ENCODE assay signal across 22 cellular contexts in the genomic region with DNA sequence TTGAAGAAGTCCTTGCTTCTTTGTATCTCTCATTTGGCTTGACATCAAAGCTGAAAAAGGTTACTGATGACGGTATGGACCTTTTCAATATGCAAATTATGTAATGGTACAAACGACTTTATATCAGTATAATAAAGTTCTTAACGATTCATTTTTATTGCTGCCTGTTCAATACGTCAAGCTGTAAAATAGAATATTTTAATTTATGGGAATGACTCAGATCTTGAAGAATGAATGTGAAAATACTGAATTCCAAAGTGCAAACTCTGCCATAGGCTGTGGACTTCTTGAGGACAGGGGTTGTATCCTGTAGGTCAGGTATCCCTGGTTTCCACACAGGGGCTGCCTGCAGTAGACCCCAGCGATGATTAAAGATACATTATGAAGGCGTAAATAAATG.
DNase-seq lines count a peak whose midpoint lies in the region; ATAC-seq, FAIRE-seq and TF ChIP-seq lines count a peak whose summit lies in the region.
"Had no signal": no experiment of that assay in that cellular context is flagged by ENCODE, and none has a peak within 500 bp of the region (broad histone marks: within the 10 kb centered on the region; RNA-seq: fewer than 3 reads in every experiment).

No MANE protein-coding gene starts in this region.

- H3K4me1 Mint-ChIP-seq in T-cell = peaks cover 39 to 62% (median 46%) of the 10 kb centered on the region in 3 donors
- H3K4me1 Mint-ChIP-seq in activated T-cell treated with anti-CD3 and anti-CD28 coated beads, Interleukin-2, amount 50 U/mL, for 24 hours (ENCODE audit: low read depth) = peaks cover 60% of the 10 kb centered on the region

- CTCF ChIA-PET in T-cell (lab: Charles Lee) = interaction anchor here in 1 of 2 donors (1.7 kb wide), 1 partner anchor 11 kb away, joined by 5 read pairs; no protein-coding TSS in a partner anchor

- H3K27ac ChIP-seq in ACC112 (ENCODE audit: low read depth, low read length) = peak overlapping the region; percentile 75; the same call in 1 of the 2 replicates
- H3K27ac ChIP-seq: adrenal gland, esophagus muscularis mucosa, gastroesophageal sphincter, thoracic aorta, VCaP had no signal

- POLR2A ChIA-PET in T-cell (lab: Charles Lee) = no interaction called here

- H3K27ac Mint-ChIP-seq in T-cell = peak overlapping the region; percentile 33 to 58
- H3K27ac Mint-ChIP-seq in activated T-cell treated with anti-CD3 and anti-CD28 coated beads, Interleukin-2, amount 50 U/mL, for 24 hours = no peak overlapping the region
- H3K27ac Mint-ChIP-seq: CD8-positive, alpha-beta T cell; nephron; stimulated activated memory B cell treated with anti-CD40 and anti-IgM and Interleukin-4, amounts not matched to agents 10 μg/mL and 1 μg/mL and 100 μg/mL, for 72 hours; T-helper 1 cell treated with Interleukin-12 subunit alpha and Interleukin-12 subunit beta and Interleukin-4 antibody, amounts not matched to agents 30 μg/mL and 1 μg/mL, for 36 hours had no signal

- peaks cover 48% of the 10 kb centered on the region for H3K36me3 Mint-ChIP-seq in T-cell
- H3K36me3 Mint-ChIP-seq in activated T-cell treated with anti-CD3 and anti-CD28 coated beads, Interleukin-2, amount 50 U/mL, for 24 hours (ENCODE audit: low read depth) = peaks cover 38% of the 10 kb centered on the region

- H3K27me3 Mint-ChIP-seq in T-cell = no peaks in the 10 kb centered on the region
- no peaks in the 10 kb centered on the region for H3K27me3 Mint-ChIP-seq in activated T-cell treated with anti-CD3 and anti-CD28 coated beads, Interleukin-2, amount 50 U/mL, for 24 hours
- H3K27me3 Mint-ChIP-seq: stimulated activated memory B cell treated with anti-CD40 and anti-IgM and Interleukin-4, amounts not matched to agents 10 μg/mL and 1 μg/mL and 100 μg/mL, for 72 hours had no signal

- H3K9me3 Mint-ChIP-seq in T-cell = no peaks in the 10 kb centered on the region
- no peaks in the 10 kb centered on the region for H3K9me3 Mint-ChIP-seq in activated T-cell treated with anti-CD3 and anti-CD28 coated beads, Interleukin-2, amount 50 U/mL, for 24 hours
- H3K9me3 Mint-ChIP-seq: CD8-positive, alpha-beta T cell; nephron; stimulated activated memory B cell treated with anti-CD40 and anti-IgM and Interleukin-4, amounts not matched to agents 10 μg/mL and 1 μg/mL and 100 μg/mL, for 72 hours; T-helper 1 cell treated with Interleukin-12 subunit alpha and Interleukin-12 subunit beta and Interleukin-4 antibody, amounts not matched to agents 30 μg/mL and 1 μg/mL, for 36 hours had no signal

- DNase-seq in H54 (ENCODE audit: insufficient read length, low spot score) (no peak), T-cell (no peak), left colon (no peak), NCI-H526 treated with DMSO at 0.1 percent for 48 hours (lab: John Stamatoyannopoulos, UW) (no peak), islet precursor cell (no peak)
- no peak for DNase-seq in activated T-cell treated with anti-CD3 and anti-CD28 coated beads, Interleukin-2, amount 50 U/mL, for 24 hours
- DNase-seq: activated CD4-positive, alpha-beta T cell treated with anti-CD3 and anti-CD28 coated beads, Interleukin-2, amount 50 U/mL, for 1 hour; activated gamma-delta T cell; adrenal gland; CD8-positive, alpha-beta T cell; DMS79; Kasumi-1; NCI-H1105 had no signal

- peak; percentile 72 for FAIRE-seq in H54 (lab: Jason Lieb, UNC)

- H3K79me2 ChIP-seq in ACC112 (ENCODE audit: control insufficient read depth, insufficient read depth, low read length, unreplicated experiment) = no peaks in the 10 kb centered on the region

- H3K4me3 Mint-ChIP-seq in T-cell = no peak overlapping the region
- no peak overlapping the region for H3K4me3 Mint-ChIP-seq in activated T-cell treated with anti-CD3 and anti-CD28 coated beads, Interleukin-2, amount 50 U/mL, for 24 hours
- H3K4me3 Mint-ChIP-seq: CD8-positive, alpha-beta T cell; nephron; stimulated activated memory B cell treated with anti-CD40 and anti-IgM and Interleukin-4, amounts not matched to agents 10 μg/mL and 1 μg/mL and 100 μg/mL, for 72 hours; T-helper 1 cell treated with Interleukin-12 subunit alpha and Interleukin-12 subunit beta and Interleukin-4 antibody, amounts not matched to agents 30 μg/mL and 1 μg/mL, for 36 hours had no signal

- ATAC-seq in T-cell (replicated peaks in 1 of 4) (no peak), left colon (peak; percentile 77)
- ATAC-seq: CD8-positive, alpha-beta T cell; gastroesophageal sphincter; sciatic nerve; stimulated activated memory B cell treated with anti-CD40 and anti-IgM and Interleukin-4, amounts not matched to agents 10 μg/mL and 1 μg/mL and 100 μg/mL, for 72 hours had no signal

- H2AFZ ChIP-seq in ACC112 (ENCODE audit: low read length, unreplicated experiment) = peak overlapping the region; percentile 57

- no peaks in the 10 kb centered on the region for H3K27me3 ChIP-seq in ACC112 (ENCODE audit: insufficient read depth, low read length)
- H3K27me3 ChIP-seq: adrenal gland, esophagus muscularis mucosa, gastroesophageal sphincter had no signal

- intact Hi-C loops in left colon (cut with DNase I, micrococcal nuclease) = no loop called here

- TF ChIP-seq POLR2A in H54 (IDR thresholded peaks at IDR 0.05; ENCODE audit: low read depth, low read length) = no peak

- no peak overlapping the region for H3K4me3 ChIP-seq in ACC112 (ENCODE audit: low read depth, low read length)
- H3K4me3 ChIP-seq: adrenal gland, esophagus muscularis mucosa, gastroesophageal sphincter, thoracic aorta had no signal

- H3K36me3 ChIP-seq in ACC112 (ENCODE audit: insufficient read depth, low read length) = no peaks in the 10 kb centered on the region
- H3K36me3 ChIP-seq: adrenal gland, gastroesophageal sphincter had no signal

- peaks cover 29% of the 10 kb centered on the region for H3K4me1 ChIP-seq in ACC112 (ENCODE audit: control insufficient read depth, insufficient read depth, low read length, unreplicated experiment)
- H3K4me1 ChIP-seq: gastroesophageal sphincter had no signal
